Comparison of ENCODE assay signal across 11 cellular contexts in genomic region chr7:37915438-37915837, GRCh38. TPM values are rescaled to one million over a fixed set of nuclear protein-coding genes. Genes with fewer than 3 reads are reported as not detected.
A peak's percentile ranks its signal among the peaks of the same experiment; 100 is the strongest.
DNase-seq lines count a peak whose midpoint lies in the region; ATAC-seq and TF ChIP-seq lines count a peak whose summit lies in the region.
"Had no signal": no experiment of that assay in that cellular context is flagged by ENCODE, and none has a peak within 500 bp of the region (broad histone marks: within the 10 kb centered on the region; RNA-seq: fewer than 3 reads in every experiment).

No MANE protein-coding gene starts in this region.

- peak; percentile 40 for ATAC-seq in activated CD4-positive, alpha-beta T cell treated with anti-CD3 and anti-CD28 coated beads for 36 hours

- H3K27ac Mint-ChIP-seq in activated CD4-positive, alpha-beta T cell treated with anti-CD3 and anti-CD28 coated beads for 36 hours: no peak overlapping the region

- peak overlapping the region in 1 of 4 donors; percentile 58 for H3K27ac ChIP-seq in transverse colon
- H3K27ac ChIP-seq: parathyroid adenoma had no signal

- no peak for DNase-seq in activated CD4-positive, alpha-beta T cell treated with anti-CD3 and anti-CD28 coated beads for 36 hours
- no peak for DNase-seq in activated CD4-positive, alpha-beta T cell treated with anti-CD3 and anti-CD28 coated beads for 48 hours
- DNase-seq in NOMO-1 (lab: John Stamatoyannopoulos, UW; ENCODE audit: unreplicated experiment in 2 of 2) (peak; percentile 35 to 60), fibroblast of peridontal ligament (ENCODE audit: extremely low read depth) (peak; percentile 48), transverse colon (peak; percentile 10), SHP77 treated with DMSO at 0.1 percent for 48 hours (lab: John Stamatoyannopoulos, UW) (no peak), RKO (ENCODE audit: low spot score) (no peak), NCI-H1930 (lab: John Stamatoyannopoulos, UW) (no peak)
- DNase-seq: NCI-H526 treated with DMSO at 0.1 percent for 48 hours, T-helper 9 cell had no signal

- in situ Hi-C loops in transverse colon (cut with MboI; ENCODE audit: low pct_ligation_motif_present in 1 of 4, low pct_unique_long_range_greater_than_20kb in 1 of 4, low sequenced_read_pairs in 3 of 4): loop anchor here (10.0 to 25.0 kb wide), 3 partner anchors 172 to 309 kb away; no protein-coding TSS in a partner anchor

- H3K27me3 Mint-ChIP-seq in activated CD4-positive, alpha-beta T cell treated with anti-CD3 and anti-CD28 coated beads for 36 hours: peaks cover 52% of the 10 kb centered on the region

- no peak for TF ChIP-seq EP300 in transverse colon (IDR thresholded peaks at IDR 0.05; ENCODE audit: low read depth)

- TF ChIP-seq CTCF in transverse colon (IDR thresholded peaks at IDR 0.05): no peak

- peaks cover 18% of the 10 kb centered on the region for H3K27me3 ChIP-seq in transverse colon

- no peaks in the 10 kb centered on the region for H3K36me3 Mint-ChIP-seq in activated CD4-positive, alpha-beta T cell treated with anti-CD3 and anti-CD28 coated beads for 36 hours (ENCODE audit: low read depth)

- CTCF ChIA-PET in activated CD4-positive, alpha-beta T cell treated with anti-CD3 and anti-CD28 coated beads for 36 hours (lab: Charles Lee): interaction anchor here (4.3 kb wide), 1 partner anchor 14 kb away, joined by 19 read pairs; no protein-coding TSS in a partner anchor

- intact Hi-C loops in activated CD4-positive, alpha-beta T cell treated with anti-CD3 and anti-CD28 coated beads for 36 hours (cut with DNase I, micrococcal nuclease): loop anchor here in 1 of 2 experiments (5.0 to 10.0 kb wide), 2 partner anchors 307 to 459 kb away; no protein-coding TSS in a partner anchor
- intact Hi-C loops in transverse colon (cut with DNase I; ENCODE audit: low total_unique reads): no loop called here

- 2 to 17% methylated on average over 5 of the region's 5 CpGs for WGBS in transverse colon (ENCODE audit: low coverage in 1 of 2), 2 donors

- H3K9me3 Mint-ChIP-seq in activated CD4-positive, alpha-beta T cell treated with anti-CD3 and anti-CD28 coated beads for 36 hours (ENCODE audit: low read depth): no peaks in the 10 kb centered on the region

- H3K36me3 ChIP-seq in transverse colon: no peaks in the 10 kb centered on the region

- POLR2A ChIA-PET in activated CD4-positive, alpha-beta T cell treated with anti-CD3 and anti-CD28 coated beads for 36 hours (lab: Charles Lee): no interaction called here

- peaks cover 0 to 22% (median 15%) of the 10 kb centered on the region in 4 donors for H3K4me1 ChIP-seq in transverse colon
- H3K4me1 ChIP-seq: parathyroid adenoma had no signal

- no peaks in the 10 kb centered on the region for H3K9me3 ChIP-seq in transverse colon

- H3K4me1 Mint-ChIP-seq in activated CD4-positive, alpha-beta T cell treated with anti-CD3 and anti-CD28 coated beads for 36 hours: peaks cover 12% of the 10 kb centered on the region

- no peak overlapping the region for H3K4me3 Mint-ChIP-seq in activated CD4-positive, alpha-beta T cell treated with anti-CD3 and anti-CD28 coated beads for 36 hours

- no peak for TF ChIP-seq POLR2A in transverse colon (IDR thresholded peaks at IDR 0.05)

- H3K4me3 ChIP-seq in transverse colon: no peak overlapping the region

RNA-seq across cellular contexts. Expression of gene SFRP4, which starts 1.2 kb away (rescaled TPM):
- total RNA-seq in activated CD4-positive, alpha-beta T cell treated with anti-CD3 and anti-CD28 coated beads for 36 hours: not detected
- 1 to 10 TPM in 1 of 4 donors, under 1 TPM in 2, not detected in 1; 0.41 to 1.8 (median 0.64) TPM for total RNA-seq in transverse colon

RNA-seq across cellular contexts. Expression of gene EPDR1, which starts 5.0 kb away (rescaled TPM):
- total RNA-seq in activated CD4-positive, alpha-beta T cell treated with anti-CD3 and anti-CD28 coated beads for 36 hours: 1 to 10 TPM; 1.8 to 2.7 TPM
- 10 to 100 TPM; 19.1 to 47.0 (median 28.2) TPM for total RNA-seq in transverse colon

Comparison
In these comparisons a context has a peak if more than half of its experiments do, and no peak if none do; other contexts are left out.
1. DNase-seq: peak in NOMO-1 (2 of 2), fibroblast of peridontal ligament (single experiment) and transverse colon (single experiment); none in activated CD4-positive, alpha-beta T cell treated with anti-CD3 and anti-CD28 coated beads for 36 hours (single experiment), activated CD4-positive, alpha-beta T cell treated with anti-CD3 and anti-CD28 coated beads for 48 hours (single experiment), SHP77 treated with DMSO at 0.1 percent for 48 hours (single experiment), RKO (single experiment) and NCI-H1930 (0 of 2).
2. RNA of gene EPDR1, which starts 5.0 kb away (total RNA-seq): 19.1 to 47.0 TPM in transverse colon; 1.8 to 2.7 TPM in activated CD4-positive, alpha-beta T cell treated with anti-CD3 and anti-CD28 coated beads for 36 hours; every median in the first group is over 4 times any median in the second.